ENCODE assay signal across 29 cellular contexts in the genomic region with DNA sequence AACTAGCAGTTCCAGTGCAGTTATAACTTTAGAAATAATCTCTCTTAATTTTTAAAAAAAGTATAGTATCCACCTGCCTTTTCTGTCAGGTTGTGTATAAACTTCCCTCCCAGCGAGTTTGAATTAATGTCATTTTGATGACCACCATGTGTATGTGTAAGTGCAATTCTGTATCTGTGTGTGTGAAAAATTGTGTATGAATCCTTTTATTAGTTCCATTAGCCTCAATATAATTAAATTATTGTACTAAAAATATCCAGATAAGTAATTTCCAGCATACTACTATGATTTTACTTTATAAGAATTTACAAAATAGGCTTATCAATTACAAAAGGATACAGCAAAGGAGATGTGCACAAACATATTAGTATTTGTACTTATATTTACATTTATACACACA.
"Had no signal": no experiment of that assay in that cellular context is flagged by ENCODE, and none has a peak within 500 bp of the region (broad histone marks: within the 10 kb centered on the region; RNA-seq: fewer than 3 reads in every experiment).

No MANE protein-coding gene starts in this region.

- H3K36me3 Mint-ChIP-seq: activated naive CD4-positive, alpha-beta T cell treated with anti-CD3 and anti-CD28 coated beads, Interleukin-2, amount 10 ng/mL, durations not matched to agents 7 days and 5 days; activated naive CD8-positive, alpha-beta T cell treated with anti-CD3 and anti-CD28 coated beads, Interleukin-2, amount 10 ng/mL, durations not matched to agents 7 days and 5 days; mesothelial cell of epicardium had no signal

- H3K4me3 Mint-ChIP-seq: activated CD4-positive, alpha-beta memory T cell treated with anti-CD3 and anti-CD28 coated beads, Interleukin-2, amount 10 ng/mL, durations not matched to agents 7 days and 5 days; activated CD4-positive, alpha-beta T cell treated with anti-CD3 and anti-CD28 coated beads, Interleukin-2, amount 10 ng/mL, durations not matched to agents 7 days and 5 days; activated naive CD4-positive, alpha-beta T cell treated with anti-CD3 and anti-CD28 coated beads, Interleukin-2, amount 10 ng/mL, durations not matched to agents 7 days and 5 days; activated naive CD8-positive, alpha-beta T cell treated with anti-CD3 and anti-CD28 coated beads, Interleukin-2, amount 10 ng/mL, durations not matched to agents 7 days and 5 days; activated T-cell treated with anti-CD3 and anti-CD28 coated beads, Interleukin-2, amount 50 U/mL, for 24 hours; mesothelial cell of epicardium; naive B cell; nephron progenitor cell; stimulated activated naive B cell treated with anti-CD40 and anti-IgM and Interleukin-4, amounts not matched to agents 10 μg/mL and 1 μg/mL and 100 μg/mL, for 72 hours had no signal

- H3K4me1 ChIP-seq: ascending aorta, gastroesophageal sphincter, right lobe of liver, stomach, thyroid gland, upper lobe of right lung had no signal

- H3K79me2 ChIP-seq: hepatocyte had no signal

- ATAC-seq: gastroesophageal sphincter; left cardiac atrium; left ventricle myocardium superior; right lobe of liver; stimulated activated naive B cell treated with anti-CD40 and anti-IgM and Interleukin-4, amounts not matched to agents 10 μg/mL and 1 μg/mL and 100 μg/mL, for 72 hours; upper lobe of right lung had no signal

- H3K27ac Mint-ChIP-seq: activated CD4-positive, alpha-beta memory T cell treated with anti-CD3 and anti-CD28 coated beads, Interleukin-2, amount 10 ng/mL, durations not matched to agents 7 days and 5 days; activated CD4-positive, alpha-beta T cell treated with anti-CD3 and anti-CD28 coated beads, Interleukin-2, amount 10 ng/mL, durations not matched to agents 7 days and 5 days; activated naive CD4-positive, alpha-beta T cell treated with anti-CD3 and anti-CD28 coated beads, Interleukin-2, amount 10 ng/mL, durations not matched to agents 7 days and 5 days; activated naive CD8-positive, alpha-beta T cell treated with anti-CD3 and anti-CD28 coated beads, Interleukin-2, amount 10 ng/mL, durations not matched to agents 7 days and 5 days; activated T-cell treated with anti-CD3 and anti-CD28 coated beads, Interleukin-2, amount 50 U/mL, for 24 hours; mesothelial cell of epicardium; naive B cell; nephron progenitor cell; progenitor cell of endocrine pancreas; stimulated activated naive B cell treated with anti-CD40 and anti-IgM and Interleukin-4, amounts not matched to agents 10 μg/mL and 1 μg/mL and 100 μg/mL, for 72 hours had no signal

- H3K4me2 ChIP-seq: hepatocyte had no signal

- H3K27me3 Mint-ChIP-seq: activated CD4-positive, alpha-beta memory T cell treated with anti-CD3 and anti-CD28 coated beads, Interleukin-2, amount 10 ng/mL, durations not matched to agents 7 days and 5 days; activated CD4-positive, alpha-beta T cell treated with anti-CD3 and anti-CD28 coated beads, Interleukin-2, amount 10 ng/mL, durations not matched to agents 7 days and 5 days; activated naive CD4-positive, alpha-beta T cell treated with anti-CD3 and anti-CD28 coated beads, Interleukin-2, amount 10 ng/mL, durations not matched to agents 7 days and 5 days; activated naive CD8-positive, alpha-beta T cell treated with anti-CD3 and anti-CD28 coated beads, Interleukin-2, amount 10 ng/mL, durations not matched to agents 7 days and 5 days; activated T-cell treated with anti-CD3 and anti-CD28 coated beads, Interleukin-2, amount 50 U/mL, for 24 hours; naive B cell; progenitor cell of endocrine pancreas; stimulated activated naive B cell treated with anti-CD40 and anti-IgM and Interleukin-4, amounts not matched to agents 10 μg/mL and 1 μg/mL and 100 μg/mL, for 72 hours had no signal

- H2AFZ ChIP-seq: hepatocyte had no signal

- H3K4me3 ChIP-seq: ascending aorta, gastroesophageal sphincter, hepatocyte, ovary, right lobe of liver, stomach, thyroid gland, upper lobe of right lung had no signal

- H3K27me3 ChIP-seq: ascending aorta, gastroesophageal sphincter, hepatocyte, neutrophil, ovary, right lobe of liver, stomach, thyroid gland, upper lobe of right lung had no signal

- H3K36me3 ChIP-seq: ascending aorta, gastroesophageal sphincter, neutrophil, ovary, right lobe of liver, stomach, thyroid gland, upper lobe of right lung had no signal

- H3K4me1 Mint-ChIP-seq: activated CD4-positive, alpha-beta T cell treated with anti-CD3 and anti-CD28 coated beads, Interleukin-2, amount 10 ng/mL, durations not matched to agents 7 days and 5 days; activated naive CD4-positive, alpha-beta T cell treated with anti-CD3 and anti-CD28 coated beads, Interleukin-2, amount 10 ng/mL, durations not matched to agents 7 days and 5 days; naive B cell had no signal

- H3K27ac ChIP-seq: ascending aorta, gastroesophageal sphincter, hepatocyte, neutrophil, ovary, right lobe of liver, stomach, thyroid gland, upper lobe of right lung had no signal

- DNase-seq: activated CD4-positive, alpha-beta memory T cell treated with anti-CD3 and anti-CD28 coated beads, Interleukin-2, amount 10 ng/mL, durations not matched to agents 7 days and 5 days; activated CD4-positive, alpha-beta T cell treated with anti-CD3 and anti-CD28 coated beads, Interleukin-2, amount 10 ng/mL, durations not matched to agents 7 days and 5 days; activated CD4-positive, CD25-positive, alpha-beta regulatory T cell treated with anti-CD3 and anti-CD28 coated beads, Interleukin-2, amount 50 U/mL, for 72 hours; activated CD8-positive, alpha-beta memory T cell treated with anti-CD3 and anti-CD28 coated beads, Interleukin-2, amount 50 U/mL, for 48 hours; activated gamma-delta T cell; activated naive CD4-positive, alpha-beta T cell treated with anti-CD3 and anti-CD28 coated beads, Interleukin-2, amount 10 ng/mL, durations not matched to agents 7 days and 5 days; activated naive CD8-positive, alpha-beta T cell treated with anti-CD3 and anti-CD28 coated beads, Interleukin-2, amount 10 ng/mL, durations not matched to agents 7 days and 5 days; activated T-cell treated with anti-CD3 and anti-CD28 coated beads, Interleukin-2, amount 50 U/mL, for 24 hours; effector CD4-positive, alpha-beta T cell; left cardiac atrium; left ventricle myocardium superior; naive B cell; nephron progenitor cell; ovary; right lobe of liver; stimulated activated CD4-positive, alpha-beta T cell treated with anti-CD3 and anti-CD28 coated beads, Interleukin-12 subunit alpha, Interleukin-12 subunit beta, amount 100 ng/mL, for 4 hours; stimulated activated CD4-positive, alpha-beta T cell treated with anti-CD3 and anti-CD28 coated beads, Interleukin-4, amount 100 ng/mL, for 4 hours; stimulated activated CD8-positive, alpha-beta memory T cell treated with anti-CD3 and anti-CD28 coated beads, Interleukin-4, amount 100 ng/mL, for 48 hours; stimulated activated naive B cell treated with anti-CD40 and anti-IgM and Interleukin-4, amounts not matched to agents 10 μg/mL and 1 μg/mL and 100 μg/mL, for 72 hours; stomach; T-helper 2 cell; thyroid gland; upper lobe of right lung had no signal

- H3K9me3 ChIP-seq: ascending aorta, gastroesophageal sphincter, neutrophil, ovary, right lobe of liver, stomach, thyroid gland, upper lobe of right lung had no signal

- H3K9me3 Mint-ChIP-seq: activated CD4-positive, alpha-beta memory T cell treated with anti-CD3 and anti-CD28 coated beads, Interleukin-2, amount 10 ng/mL, durations not matched to agents 7 days and 5 days; activated CD4-positive, alpha-beta T cell treated with anti-CD3 and anti-CD28 coated beads, Interleukin-2, amount 10 ng/mL, durations not matched to agents 7 days and 5 days; activated naive CD4-positive, alpha-beta T cell treated with anti-CD3 and anti-CD28 coated beads, Interleukin-2, amount 10 ng/mL, durations not matched to agents 7 days and 5 days; activated T-cell treated with anti-CD3 and anti-CD28 coated beads, Interleukin-2, amount 50 U/mL, for 24 hours; mesothelial cell of epicardium; naive B cell; nephron progenitor cell; stimulated activated naive B cell treated with anti-CD40 and anti-IgM and Interleukin-4, amounts not matched to agents 10 μg/mL and 1 μg/mL and 100 μg/mL, for 72 hours had no signal
